In the genomic region with DNA sequence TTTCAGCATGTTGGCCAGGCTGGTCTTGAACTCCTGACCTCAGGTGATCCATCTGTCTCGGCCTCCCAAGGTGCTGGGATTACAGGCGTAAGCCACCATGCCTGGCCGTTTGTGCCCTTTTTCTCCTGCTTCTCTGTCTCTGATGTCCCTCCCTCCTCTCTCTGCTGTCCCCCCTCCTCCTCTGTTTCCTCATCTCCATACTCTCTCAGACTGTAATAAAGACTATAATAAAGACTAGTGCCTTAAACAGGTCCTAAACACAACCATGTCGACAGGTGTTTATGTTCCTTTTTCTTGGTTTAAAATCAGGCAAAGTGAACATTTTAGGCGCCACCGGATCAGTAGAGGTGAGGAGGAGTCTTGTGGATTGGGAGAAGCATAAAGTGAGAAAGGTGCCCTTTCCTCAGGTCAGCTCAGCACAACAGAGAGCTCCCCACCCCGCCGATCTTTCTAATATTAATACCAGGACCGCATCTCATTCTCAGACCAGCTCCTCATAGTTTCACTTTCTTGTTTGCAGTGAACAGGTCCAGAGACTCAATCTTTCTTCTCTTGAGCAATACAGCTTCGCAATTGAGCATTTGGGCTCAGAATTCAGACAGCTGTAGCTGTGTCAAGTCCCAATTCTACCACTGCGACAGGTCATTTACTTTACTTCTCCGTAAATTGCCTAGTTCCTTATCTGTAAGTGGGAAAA, we compare ENCODE assay signal across 9 cellular contexts. TPM values are rescaled to one million over a fixed set of nuclear protein-coding genes. Genes with fewer than 3 reads are reported as not detected.
DNase-seq lines count a peak whose midpoint lies in the region; ATAC-seq and TF ChIP-seq lines count a peak whose summit lies in the region.
"Had no signal": no experiment of that assay in that cellular context is flagged by ENCODE, and none has a peak within 500 bp of the region (broad histone marks: within the 10 kb centered on the region; RNA-seq: fewer than 3 reads in every experiment).

No MANE protein-coding gene starts in this region.

- H3K9me3 Mint-ChIP-seq in activated CD4-positive, alpha-beta memory T cell treated with anti-CD3 and anti-CD28 coated beads, Interleukin-2, amount 10 ng/mL, durations not matched to agents 7 days and 5 days: no peaks in the 10 kb centered on the region
- no peaks in the 10 kb centered on the region for H3K9me3 Mint-ChIP-seq in activated CD4-positive, alpha-beta memory T cell treated with anti-CD3 and anti-CD28 coated beads for 36 hours
- no peaks in the 10 kb centered on the region for H3K9me3 Mint-ChIP-seq in T-cell
- no peaks in the 10 kb centered on the region for H3K9me3 Mint-ChIP-seq in stimulated activated memory B cell treated with anti-CD40 and anti-IgM and Interleukin-4, amounts not matched to agents 10 μg/mL and 1 μg/mL and 100 μg/mL, for 72 hours

- H3K9me3 ChIP-seq in spleen: no peaks in the 10 kb centered on the region

- intact Hi-C loops in activated CD4-positive, alpha-beta memory T cell treated with anti-CD3 and anti-CD28 coated beads for 36 hours (cut with micrococcal nuclease): no loop called here
- intact Hi-C loops in spleen (cut with DNase I; ENCODE audit: low total_unique reads): no loop called here

- H3K27ac Mint-ChIP-seq in activated CD4-positive, alpha-beta memory T cell treated with anti-CD3 and anti-CD28 coated beads, Interleukin-2, amount 10 ng/mL, durations not matched to agents 7 days and 5 days: no peak overlapping the region
- H3K27ac Mint-ChIP-seq in activated CD4-positive, alpha-beta memory T cell treated with anti-CD3 and anti-CD28 coated beads for 36 hours: no peak overlapping the region
- no peak overlapping the region for H3K27ac Mint-ChIP-seq in T-cell
- peak overlapping the region; percentile 17 for H3K27ac Mint-ChIP-seq in stimulated activated memory B cell treated with anti-CD40 and anti-IgM and Interleukin-4, amounts not matched to agents 10 μg/mL and 1 μg/mL and 100 μg/mL, for 72 hours

- H3K27ac ChIP-seq in spleen: no peak overlapping the region

- POLR2A ChIA-PET in activated CD4-positive, alpha-beta memory T cell treated with anti-CD3 and anti-CD28 coated beads, Interleukin-2, amount 10 ng/mL, durations not matched to agents 7 days and 5 days (lab: Charles Lee): no interaction called here
- POLR2A ChIA-PET in activated CD4-positive, alpha-beta memory T cell treated with anti-CD3 and anti-CD28 coated beads for 36 hours (lab: Charles Lee): no interaction called here
- POLR2A ChIA-PET in T-cell (lab: Charles Lee): no interaction called here

- H3K4me3 Mint-ChIP-seq in activated CD4-positive, alpha-beta memory T cell treated with anti-CD3 and anti-CD28 coated beads, Interleukin-2, amount 10 ng/mL, durations not matched to agents 7 days and 5 days: peak overlapping the region; percentile 53
- H3K4me3 Mint-ChIP-seq in activated CD4-positive, alpha-beta memory T cell treated with anti-CD3 and anti-CD28 coated beads for 36 hours: no peak overlapping the region
- peak overlapping the region in 2 of 3 donors; percentile 46 to 51 for H3K4me3 Mint-ChIP-seq in T-cell
- H3K4me3 Mint-ChIP-seq in stimulated activated memory B cell treated with anti-CD40 and anti-IgM and Interleukin-4, amounts not matched to agents 10 μg/mL and 1 μg/mL and 100 μg/mL, for 72 hours: peak overlapping the region; percentile 32

- CTCF ChIA-PET in activated CD4-positive, alpha-beta memory T cell treated with anti-CD3 and anti-CD28 coated beads, Interleukin-2, amount 10 ng/mL, durations not matched to agents 7 days and 5 days (lab: Charles Lee): no interaction called here
- CTCF ChIA-PET in activated CD4-positive, alpha-beta memory T cell treated with anti-CD3 and anti-CD28 coated beads for 36 hours (lab: Charles Lee): interaction anchor here (1.2 kb wide), 1 partner anchor 90 kb away, joined by 3 read pairs; no protein-coding TSS in a partner anchor
- CTCF ChIA-PET in T-cell (lab: Charles Lee): interaction anchor here in 1 of 2 donors (0.9 kb wide), 1 partner anchor 11 kb away, joined by 3 read pairs; no protein-coding TSS in a partner anchor

- no peak for TF ChIP-seq POLR2A in spleen (IDR thresholded peaks at IDR 0.05)

- 52 to 80% (median 59%) methylated on average over 11 to 12 of the region's 12 CpGs for WGBS in spleen, 5 donors

- peaks cover 0 to 28% (median 0%) of the 10 kb centered on the region in 7 donors for H3K27me3 ChIP-seq in spleen (replicated peaks in 1 of 7)

- H3K4me3 ChIP-seq in spleen: peak overlapping the region in 4 of 8 donors; percentile 7 to 54 (median 19)

- no peaks in the 10 kb centered on the region for H3K36me3 Mint-ChIP-seq in activated CD4-positive, alpha-beta memory T cell treated with anti-CD3 and anti-CD28 coated beads, Interleukin-2, amount 10 ng/mL, durations not matched to agents 7 days and 5 days (ENCODE audit: low read depth)
- H3K36me3 Mint-ChIP-seq in activated CD4-positive, alpha-beta memory T cell treated with anti-CD3 and anti-CD28 coated beads for 36 hours: no peaks in the 10 kb centered on the region
- H3K36me3 Mint-ChIP-seq in T-cell: no peaks in the 10 kb centered on the region
- no peaks in the 10 kb centered on the region for H3K36me3 Mint-ChIP-seq in stimulated activated memory B cell treated with anti-CD40 and anti-IgM and Interleukin-4, amounts not matched to agents 10 μg/mL and 1 μg/mL and 100 μg/mL, for 72 hours

- peaks cover 20% of the 10 kb centered on the region for H3K27me3 Mint-ChIP-seq in activated CD4-positive, alpha-beta memory T cell treated with anti-CD3 and anti-CD28 coated beads, Interleukin-2, amount 10 ng/mL, durations not matched to agents 7 days and 5 days
- peaks cover 21% of the 10 kb centered on the region for H3K27me3 Mint-ChIP-seq in activated CD4-positive, alpha-beta memory T cell treated with anti-CD3 and anti-CD28 coated beads for 36 hours
- peaks cover 28 to 32% of the 10 kb centered on the region in 2 donors for H3K27me3 Mint-ChIP-seq in T-cell
- H3K27me3 Mint-ChIP-seq in stimulated activated memory B cell treated with anti-CD40 and anti-IgM and Interleukin-4, amounts not matched to agents 10 μg/mL and 1 μg/mL and 100 μg/mL, for 72 hours: peaks cover 38% of the 10 kb centered on the region

- TF ChIP-seq CTCF in spleen (IDR thresholded peaks at IDR 0.05 in 8 of 11, conservative IDR thresholded peaks at IDR 0.05 in 3 of 11): no peak

- peak; percentile 69 for ATAC-seq in HG03060 (IDR thresholded peaks at IDR 0.05; ENCODE audit: low read depth, unreplicated experiment)
- ATAC-seq in T-cell (replicated peaks in 1 of 4): no peak
- ATAC-seq in stimulated activated memory B cell treated with anti-CD40 and anti-IgM and Interleukin-4, amounts not matched to agents 10 μg/mL and 1 μg/mL and 100 μg/mL, for 72 hours: peak; percentile 24

- no peak for DNase-seq in activated CD4-positive, alpha-beta memory T cell treated with anti-CD3 and anti-CD28 coated beads, Interleukin-2, amount 10 ng/mL, durations not matched to agents 7 days and 5 days
- no peak for DNase-seq in activated CD4-positive, alpha-beta memory T cell treated with anti-CD3 and anti-CD28 coated beads for 36 hours
- no peak for DNase-seq in T-cell
- no peak for DNase-seq in NCI-H187 (lab: John Stamatoyannopoulos, UW)
- DNase-seq in spleen: no peak
- DNase-seq in dedifferentiated amniotic fluid mesenchymal stem cell (ENCODE audit: extremely low spot score): no peak
- DNase-seq: NCI-H345 had no signal

- peaks cover 0 to 3% (median 0%) of the 10 kb centered on the region in 6 donors for H3K4me1 ChIP-seq in spleen

- peaks cover 9% of the 10 kb centered on the region for H3K4me1 Mint-ChIP-seq in activated CD4-positive, alpha-beta memory T cell treated with anti-CD3 and anti-CD28 coated beads, Interleukin-2, amount 10 ng/mL, durations not matched to agents 7 days and 5 days
- peaks cover 5% of the 10 kb centered on the region for H3K4me1 Mint-ChIP-seq in activated CD4-positive, alpha-beta memory T cell treated with anti-CD3 and anti-CD28 coated beads for 36 hours (ENCODE audit: low read depth)
- peaks cover 6 to 11% (median 6%) of the 10 kb centered on the region in 3 donors for H3K4me1 Mint-ChIP-seq in T-cell
- H3K4me1 Mint-ChIP-seq in stimulated activated memory B cell treated with anti-CD40 and anti-IgM and Interleukin-4, amounts not matched to agents 10 μg/mL and 1 μg/mL and 100 μg/mL, for 72 hours: peaks cover 13% of the 10 kb centered on the region

- no peaks in the 10 kb centered on the region for H3K36me3 ChIP-seq in spleen

RNA-seq across cellular contexts. Expression of a gene that starts 23.7 kb away (rescaled TPM):
- total RNA-seq in activated CD4-positive, alpha-beta memory T cell treated with anti-CD3 and anti-CD28 coated beads, Interleukin-2, amount 10 ng/mL, durations not matched to agents 7 days and 5 days: 10 to 100 TPM; 18.4 to 18.7 TPM
- 10 to 100 TPM; 37.1 to 38.3 TPM for total RNA-seq in activated CD4-positive, alpha-beta memory T cell treated with anti-CD3 and anti-CD28 coated beads for 36 hours
- total RNA-seq in T-cell (10 to 100 TPM; 14.6 to 20.9 (median 18.6) TPM), spleen (10 to 100 TPM; 21.7 to 34.7 (median 24.9) TPM)
- 10 to 100 TPM; 13.5 to 17.9 (median 16.8) TPM for polyA plus RNA-seq in spleen

RNA-seq across cellular contexts. Expression of a gene that starts 24.4 kb away (rescaled TPM):
- total RNA-seq in activated CD4-positive, alpha-beta memory T cell treated with anti-CD3 and anti-CD28 coated beads, Interleukin-2, amount 10 ng/mL, durations not matched to agents 7 days and 5 days: 1 to 10 TPM in 1 of 2 experiments, under 1 TPM in 1; 0.60 to 1.1 TPM
- under 1 TPM; 0.67 to 0.75 TPM for total RNA-seq in activated CD4-positive, alpha-beta memory T cell treated with anti-CD3 and anti-CD28 coated beads for 36 hours
- total RNA-seq in T-cell: 1 to 10 TPM; 1.3 to 2.3 (median 2.2) TPM
- 1 to 10 TPM in 2 of 7 donors, under 1 TPM in 5; 0.28 to 1.3 (median 0.77) TPM for total RNA-seq in spleen
- 1 to 10 TPM; 2.5 to 3.5 (median 3.3) TPM for polyA plus RNA-seq in spleen

Comparison
In these comparisons a context has a peak if more than half of its experiments do, and no peak if none do; other contexts are left out.
1. ATAC-seq: peak in HG03060 (single experiment) and stimulated activated memory B cell treated with anti-CD40 and anti-IgM and Interleukin-4, amounts not matched to agents 10 μg/mL and 1 μg/mL and 100 μg/mL, for 72 hours (single experiment); none in T-cell (0 of 4).